In the genomic region with DNA sequence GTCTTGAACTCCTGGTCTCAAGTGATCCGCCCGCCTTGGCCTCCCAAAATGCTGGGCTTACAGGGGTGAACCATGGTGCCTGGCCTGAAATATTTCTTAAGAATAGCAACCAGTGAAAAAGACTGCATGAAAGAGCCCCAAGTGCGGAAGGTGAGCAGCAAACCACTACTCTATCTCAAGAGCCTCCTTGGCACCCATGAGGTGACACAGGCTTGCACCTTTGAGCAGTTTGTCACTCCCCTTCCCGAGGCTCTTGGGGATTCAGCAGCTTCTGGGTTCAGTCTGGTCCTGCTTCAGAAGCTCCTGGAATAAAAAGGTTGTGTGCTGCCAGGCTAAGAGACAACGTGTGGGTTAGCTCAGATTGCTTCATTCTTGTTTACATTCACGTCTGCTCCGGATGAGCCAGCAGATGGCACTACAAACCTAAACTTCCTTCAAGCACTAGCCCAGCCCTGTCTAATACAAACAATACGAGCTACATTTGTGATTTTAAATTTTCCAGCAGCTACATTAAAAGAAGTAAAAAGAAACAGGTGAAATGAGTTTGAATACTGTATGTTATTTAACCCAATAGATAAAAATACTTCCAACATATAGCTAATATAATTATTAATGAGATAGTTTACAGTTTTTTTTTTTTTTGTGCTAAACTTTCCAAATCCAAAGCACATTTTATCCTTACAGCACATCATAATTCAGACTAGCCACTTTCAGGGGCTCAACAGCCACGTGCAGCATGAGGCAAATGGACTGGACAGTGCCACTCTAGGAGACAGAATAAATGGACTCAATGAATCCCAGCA, we compare ENCODE assay signal across 8 cellular contexts. TPM values are rescaled to one million over a fixed set of nuclear protein-coding genes. Genes with fewer than 3 reads are reported as not detected.
A peak's percentile ranks its signal among the peaks of the same experiment; 100 is the strongest.
DNase-seq lines count a peak whose midpoint lies in the region; ATAC-seq and TF ChIP-seq lines count a peak whose summit lies in the region.

No MANE protein-coding gene starts in this region.

- H3K4me3 ChIP-seq in SU-DHL-6 (ENCODE audit: insufficient read depth, low read length, poor library complexity, severe bottlenecking) (no peak overlapping the region), cardiac muscle cell (no peak overlapping the region)

- TF ChIP-seq CTCF in SU-DHL-6 (IDR thresholded peaks at IDR 0.05; ENCODE audit: insufficient read depth, low read length, poor library complexity, severe bottlenecking) (peak; percentile 65), cardiac muscle cell (IDR thresholded peaks at IDR 0.05; ENCODE audit: low read depth, low read length) (peak; percentile 79)

- no peak overlapping the region for H2AFZ ChIP-seq in SU-DHL-6 (ENCODE audit: low read depth, low read length, severe bottlenecking)

- no peaks in the 10 kb centered on the region for H3K27me3 ChIP-seq in SU-DHL-6 (ENCODE audit: low read length)
- H3K27me3 ChIP-seq in cardiac muscle cell = no peaks in the 10 kb centered on the region

- peak; percentile 78 for DNase-seq in ELF-1 (ENCODE audit: low read depth, low spot score)
- DNase-seq in HCEC 1CT = peak; percentile 65
- DNase-seq in NCI-H1417 (lab: John Stamatoyannopoulos, UW) = peak; percentile 52 to 88 (median 73)
- DNase-seq in activated naive CD8-positive, alpha-beta T cell treated with anti-CD3 and anti-CD28 coated beads, Interleukin-2, amount 50 U/mL, for 16 hours (ENCODE audit: low read depth, low spot score) = peak; percentile 27
- DNase-seq in cardiac muscle cell (ENCODE audit: low read depth in 1 of 2, low spot score in 1 of 2) = peak; percentile 70 to 89
- DNase-seq in putamen (ENCODE audit: low spot score) = peak; percentile 82

- no peaks in the 10 kb centered on the region for H4K20me1 ChIP-seq in SU-DHL-6 (ENCODE audit: low read depth, low read length)

- H3K36me3 ChIP-seq in SU-DHL-6 (ENCODE audit: low read length) (peaks cover 3% of the 10 kb centered on the region; the same call in 1 of the 2 replicates), cardiac muscle cell (no peaks in the 10 kb centered on the region)

- no peaks in the 10 kb centered on the region for H3K9me2 ChIP-seq in SU-DHL-6 (replicated peaks; ENCODE audit: insufficient read depth, low read length)

- H3K4me2 ChIP-seq in SU-DHL-6 (ENCODE audit: low read depth, low read length, poor library complexity, severe bottlenecking) = no peak overlapping the region

- no peaks in the 10 kb centered on the region for H3K79me2 ChIP-seq in SU-DHL-6 (ENCODE audit: insufficient read depth, low read length)

- H3K9me3 ChIP-seq in SU-DHL-6 (ENCODE audit: insufficient read depth, low read length) (peaks cover 7% of the 10 kb centered on the region; the same call in 1 of the 2 replicates), cardiac muscle cell (ENCODE audit: low read depth) (no peaks in the 10 kb centered on the region)

- no peak overlapping the region for H3K9ac ChIP-seq in SU-DHL-6 (ENCODE audit: low read length)

- no peak overlapping the region for H3K27ac ChIP-seq in SU-DHL-6 (ENCODE audit: low read depth, low read length)
- H3K27ac ChIP-seq in cardiac muscle cell = no peak overlapping the region

- H3F3A ChIP-seq in SU-DHL-6 (ENCODE audit: insufficient read depth) = no peaks in the 10 kb centered on the region

- ATAC-seq in HG03521 (IDR thresholded peaks at IDR 0.05; ENCODE audit: unreplicated experiment) = no peak

- no peaks in the 10 kb centered on the region for H3K4me1 ChIP-seq in cardiac muscle cell (ENCODE audit: low read depth)

RNA-seq across cellular contexts. Expression of a gene that starts 46.2 kb away (rescaled TPM):
- not detected in 2 replicates for total RNA-seq in cardiac muscle cell
- polyA plus RNA-seq in cardiac muscle cell = not detected in 2 replicates

Comparison
In these comparisons a context has a peak if more than half of its experiments do, and no peak if none do; other contexts are left out.
1. DNase-seq: peak in every context shown above with its lines; median percentile 82 in putamen; 80 in cardiac muscle cell; 78 in ELF-1; 73 in NCI-H1417; 65 in HCEC 1CT; 27 in activated naive CD8-positive, alpha-beta T cell treated with anti-CD3 and anti-CD28 coated beads, Interleukin-2, amount 50 U/mL, for 16 hours.